In genomic region chr1:226403522-226404034, GRCh38 we compare ENCODE assay signal across 8 cellular contexts. TPM values are rescaled to one million over a fixed set of nuclear protein-coding genes. Genes with fewer than 3 reads are reported as not detected.
DNase-seq lines count a peak whose midpoint lies in the region; ATAC-seq, FAIRE-seq and TF ChIP-seq lines count a peak whose summit lies in the region.

No MANE protein-coding gene starts in this region.

- H3K27me3 Mint-ChIP-seq in Calu3 (ENCODE audit: unreplicated experiment) (no peaks in the 10 kb centered on the region), astrocyte (ENCODE audit: low read depth, unreplicated experiment) (no peaks in the 10 kb centered on the region), memory B cell (no peaks in the 10 kb centered on the region)

- H3K9ac ChIP-seq in astrocyte (ENCODE audit: low read length): no peak overlapping the region

- CTCF ChIA-PET in Calu3 (lab: Charles Lee) (interaction anchor here (1.2 kb wide), 1 partner anchor 11 kb away, joined by 4 read pairs; no protein-coding TSS in a partner anchor), PC-9 (lab: Charles Lee) (interaction anchor here (0.6 to 0.7 kb wide), 2 partner anchors 204 to 227 kb away, joined by 3 to 6 read pairs; no protein-coding TSS in a partner anchor)

- peaks cover 71% of the 10 kb centered on the region for H4K20me1 ChIP-seq in astrocyte (ENCODE audit: insufficient read depth, low read length)
- peaks cover 10% of the 10 kb centered on the region; the same call in 1 of the 2 replicates for H4K20me1 ChIP-seq in PC-9 (ENCODE audit: insufficient read depth)

- H3K27ac ChIP-seq in astrocyte (ENCODE audit: low read depth, low read length): no peak overlapping the region
- no peak overlapping the region for H3K27ac ChIP-seq in upper lobe of left lung
- no peak overlapping the region for H3K27ac ChIP-seq in PC-9

- peak; percentile 24 for TF ChIP-seq CTCF in Calu3 (IDR thresholded peaks at IDR 0.05; ENCODE audit: unreplicated experiment)
- TF ChIP-seq CTCF in astrocyte (IDR thresholded peaks at IDR 0.05; ENCODE audit: insufficient read depth, low read depth, low read length): peak; percentile 25
- TF ChIP-seq CTCF in upper lobe of left lung (IDR thresholded peaks at IDR 0.05): peak in 1 of 6 experiments; percentile 7
- TF ChIP-seq CTCF in PC-9 (conservative IDR thresholded peaks at IDR 0.05): no peak; the same call in 1 of the 2 replicates

- intact Hi-C loops in Calu3 (cut with micrococcal nuclease; ENCODE audit: unreplicated experiment) (no loop called here), PC-9 (cut with micrococcal nuclease; ENCODE audit: unreplicated experiment) (no loop called here)

- H2AFZ ChIP-seq in astrocyte (ENCODE audit: low read depth, low read length): no peak overlapping the region
- H2AFZ ChIP-seq in PC-9: no peak overlapping the region

- H3K4me3 ChIP-seq in astrocyte (ENCODE audit: insufficient read depth, low read depth, low read length) (no peak overlapping the region), upper lobe of left lung (no peak overlapping the region), PC-9 (no peak overlapping the region)

- BruUV-seq in Calu3 (replicated peaks; lab: Mats Ljungman, UMichigan) (no TSS peak), PC-9 (replicated peaks; lab: Mats Ljungman, UMichigan) (no TSS peak)

- WGBS in upper lobe of left lung, 2 donors: 53 to 62% methylated on average over 2 of the region's 2 CpGs

- TF ChIP-seq POLR2A in upper lobe of left lung (IDR thresholded peaks at IDR 0.05): no peak

- H3K27me3 ChIP-seq in astrocyte (ENCODE audit: insufficient read depth, low read length) (no peaks in the 10 kb centered on the region), upper lobe of left lung (no peaks in the 10 kb centered on the region), PC-9 (ENCODE audit: insufficient read depth, low read depth) (no peaks in the 10 kb centered on the region)

- H3K4me1 ChIP-seq in astrocyte (ENCODE audit: insufficient read depth, low read length) (peaks cover 24% of the 10 kb centered on the region), upper lobe of left lung (peaks cover 30 to 39% (median 35%) of the 10 kb centered on the region in 4 donors), PC-9 (replicated peaks; ENCODE audit: insufficient read depth) (peaks cover 33% of the 10 kb centered on the region)

- DNase-seq in Calu3 (peak; percentile 33), HT-29 (ENCODE audit: low spot score) (peak; percentile 45), astrocyte (ENCODE audit: low read depth) (peak; percentile 8), memory B cell (ENCODE audit: low spot score in 2 of 2) (no peak), upper lobe of left lung (no peak), PC-9 (no peak)
- DNase-seq in effector CD8-positive, alpha-beta T cell (lab: John Stamatoyannopoulos, UW): no peak

- H3K4me1 Mint-ChIP-seq in Calu3 (ENCODE audit: low read depth, unreplicated experiment) (peaks cover 29% of the 10 kb centered on the region), astrocyte (ENCODE audit: low read depth, unreplicated experiment) (peaks cover 24% of the 10 kb centered on the region), memory B cell (peaks cover 51% of the 10 kb centered on the region)

- POLR2A ChIA-PET in PC-9 (lab: Charles Lee; ENCODE audit: unreplicated experiment): no interaction called here

- H3F3A ChIP-seq in PC-9 (ENCODE audit: insufficient read depth, low read depth): peaks cover 13% of the 10 kb centered on the region; the same call in 1 of the 2 replicates

- H3K36me3 Mint-ChIP-seq in Calu3 (ENCODE audit: insufficient read depth, unreplicated experiment) (peaks cover 39% of the 10 kb centered on the region), astrocyte (ENCODE audit: low read depth, unreplicated experiment) (peaks cover 16% of the 10 kb centered on the region), memory B cell (peaks cover 20% of the 10 kb centered on the region)

- H3K9me3 Mint-ChIP-seq in Calu3 (ENCODE audit: low read depth, unreplicated experiment): no peaks in the 10 kb centered on the region
- no peaks in the 10 kb centered on the region for H3K9me3 Mint-ChIP-seq in astrocyte (ENCODE audit: unreplicated experiment)
- H3K9me3 Mint-ChIP-seq in memory B cell: no peaks in the 10 kb centered on the region

- H3K27ac Mint-ChIP-seq in Calu3 (ENCODE audit: unreplicated experiment): peak overlapping the region; percentile 16
- peak overlapping the region; percentile 66 for H3K27ac Mint-ChIP-seq in astrocyte (ENCODE audit: unreplicated experiment)
- peak overlapping the region; percentile 96 for H3K27ac Mint-ChIP-seq in memory B cell

- H3K4me3 Mint-ChIP-seq in Calu3 (ENCODE audit: low read depth, unreplicated experiment) (no peak overlapping the region), astrocyte (ENCODE audit: unreplicated experiment) (peak overlapping the region; percentile 24), memory B cell (peak overlapping the region; percentile 91)

- H3K36me3 ChIP-seq in astrocyte (ENCODE audit: insufficient read depth, low read length) (peaks cover 25% of the 10 kb centered on the region), upper lobe of left lung (peaks cover 9 to 42% (median 24%) of the 10 kb centered on the region in 4 donors), PC-9 (ENCODE audit: low read depth) (0 out of 2 replicates have a peak, but pooled peaks cover 7% of the 10 kb centered on the region)

- no peaks in the 10 kb centered on the region for H3K9me2 ChIP-seq in PC-9 (ENCODE audit: insufficient read depth)

- no peak for ATAC-seq in memory B cell (ENCODE audit: low read depth)
- ATAC-seq in upper lobe of left lung (ENCODE audit: low FRiP score in 2 of 2): no peak
- no peak for ATAC-seq in HG03565 (IDR thresholded peaks at IDR 0.05; ENCODE audit: unreplicated experiment)

- H3K79me2 ChIP-seq in astrocyte (ENCODE audit: insufficient read depth, low read length) (peaks cover 79% of the 10 kb centered on the region), PC-9 (ENCODE audit: low read depth) (peaks cover 44% of the 10 kb centered on the region)

- H3K9me3 ChIP-seq in astrocyte (ENCODE audit: insufficient read depth, low read depth, low read length) (no peaks in the 10 kb centered on the region), upper lobe of left lung (no peaks in the 10 kb centered on the region), PC-9 (ENCODE audit: insufficient read depth, low read depth) (no peaks in the 10 kb centered on the region)

- no peak for FAIRE-seq in astrocyte (lab: Jason Lieb, UNC)

- H3K4me2 ChIP-seq in astrocyte (ENCODE audit: low read length) (peak overlapping the region; percentile 13), PC-9 (no peak overlapping the region)

- TF ChIP-seq EP300 in upper lobe of left lung (IDR thresholded peaks at IDR 0.05): no peak

RNA-seq across cellular contexts. Expression of gene PARP1, which starts 4.3 kb away (rescaled TPM):
- 123 and 136 TPM in 2 replicates for total RNA-seq in Calu3 (2022)
- 140 and 163 TPM in 2 replicates for total RNA-seq in HT-29 (2014; rRNA removed; shearing (Covaris generic))
- total RNA-seq in astrocyte: 49.8 and 57.8 TPM in 2 replicates
- 10 to 100 TPM; 56.5 to 97.9 (median 76.7) TPM for total RNA-seq in upper lobe of left lung
- total RNA-seq in PC-9 (2021): 123 and 157 TPM in 2 replicates

Comparison
In these comparisons a context has a peak if more than half of its experiments do, and no peak if none do; other contexts are left out.
1. DNase-seq: peak in Calu3 (single experiment), HT-29 (single experiment) and astrocyte (single experiment); none in memory B cell (0 of 2), upper lobe of left lung (0 of 2), PC-9 (0 of 2) and effector CD8-positive, alpha-beta T cell (single experiment).
2. H3K27ac Mint-ChIP-seq: peak in every context shown above with its lines; median percentile 96 in memory B cell; 66 in astrocyte; 16 in Calu3.